ENCODE assay signal across 1 cellular context in genomic region chr5:33338336-33339110, GRCh38.
TF ChIP-seq lines count a peak whose summit lies in the region.

No MANE protein-coding gene starts in this region.

TF ChIP-seq in GM12878, 131 proteins besides CTCF, POLR2A, EP300 and RAD21 (continued from another document):
- TF ChIP-seq ZBTB11 (CRISPR knock-in tag; IDR thresholded peaks at IDR 0.05) (no peak), HCFC1 (IDR thresholded peaks at IDR 0.05; ENCODE audit: low read length) (no peak), NFYA (IDR thresholded peaks at IDR 0.05; ENCODE audit: borderline replicate concordance, low read depth, low read length) (no peak), NFXL1 (IDR thresholded peaks at IDR 0.05; ENCODE audit: borderline replicate concordance) (no peak), JUNB (IDR thresholded peaks at IDR 0.05) (no peak), WRNIP1 (IDR thresholded peaks at IDR 0.05; ENCODE audit: borderline replicate concordance, low read depth, low read length) (no peak), KLF5 (IDR thresholded peaks at IDR 0.05; ENCODE audit: partially characterized antibody) (no peak), FOXK2 (IDR thresholded peaks at IDR 0.05) (no peak), NFIC (IDR thresholded peaks at IDR 0.05; ENCODE audit: low read depth, low read length) (no peak), USF2 (IDR thresholded peaks at IDR 0.05; ENCODE audit: borderline replicate concordance, low read depth, low read length) (no peak)
TF ChIP-seq in GM12878: peak in this region for 0.
